ENCODE assay signal across 35 cellular contexts in genomic region chr2:62991605-62992004, GRCh38. TPM values are rescaled to one million over a fixed set of nuclear protein-coding genes. Genes with fewer than 3 reads are reported as not detected.
"Had no signal": no experiment of that assay in that cellular context is flagged by ENCODE, and none has a peak within 500 bp of the region (broad histone marks: within the 10 kb centered on the region; RNA-seq: fewer than 3 reads in every experiment).

No MANE protein-coding gene starts in this region.

- H3K4me2 ChIP-seq: SK-N-SH had no signal

- ATAC-seq: activated CD4-positive, alpha-beta T cell treated with anti-CD3 and anti-CD28 coated beads for 36 hours; activated CD4-positive, CD25-positive, alpha-beta regulatory T cell treated with anti-CD3 and anti-CD28 coated beads, Interleukin-2, amount 50 U/mL, for 24 hours; activated naive CD8-positive, alpha-beta T cell treated with anti-CD3 and anti-CD28 coated beads, Interleukin-2, amount 50 U/mL, for 24 hours; PC-3 had no signal

- H3K27me3 Mint-ChIP-seq: activated CD4-positive, alpha-beta memory T cell treated with anti-CD3 and anti-CD28 coated beads for 36 hours; activated CD4-positive, alpha-beta T cell treated with anti-CD3 and anti-CD28 coated beads for 36 hours; activated naive CD4-positive, alpha-beta T cell treated with anti-CD3 and anti-CD28 coated beads, Interleukin-2, amount 10 ng/mL, durations not matched to agents 7 days and 5 days; activated naive CD8-positive, alpha-beta T cell; activated naive CD8-positive, alpha-beta T cell treated with anti-CD3 and anti-CD28 coated beads, Interleukin-2, amount 50 U/mL, for 24 hours; IgD-negative memory B cell had no signal

- H3K4me3 Mint-ChIP-seq: activated CD4-positive, alpha-beta memory T cell treated with anti-CD3 and anti-CD28 coated beads for 36 hours; activated CD4-positive, alpha-beta T cell treated with anti-CD3 and anti-CD28 coated beads for 36 hours; activated naive CD4-positive, alpha-beta T cell treated with anti-CD3 and anti-CD28 coated beads, Interleukin-2, amount 10 ng/mL, durations not matched to agents 7 days and 5 days; activated naive CD8-positive, alpha-beta T cell; activated naive CD8-positive, alpha-beta T cell treated with anti-CD3 and anti-CD28 coated beads, Interleukin-2, amount 50 U/mL, for 24 hours; IgD-negative memory B cell; T-helper 1 cell treated with Interleukin-12 subunit alpha and Interleukin-12 subunit beta and Interleukin-4 antibody, amounts not matched to agents 30 μg/mL and 1 μg/mL, for 36 hours; T-helper 2 cell treated with Interferon-gamma antibody and Interleukin-4, amounts not matched to agents 5 μg/mL and 100 μg/mL, for 36 hours had no signal

- H3K27me3 ChIP-seq: brain microvascular endothelial cell, MG63, Peyer's patch, SJSA1 had no signal

- H3K4me1 ChIP-seq: Peyer's patch, SJSA1 had no signal

- H3K9me3 ChIP-seq: MG63, Peyer's patch, SJSA1, SK-N-SH had no signal

- H3K4me1 Mint-ChIP-seq: activated CD4-positive, alpha-beta T cell treated with anti-CD3 and anti-CD28 coated beads for 36 hours; activated naive CD4-positive, alpha-beta T cell treated with anti-CD3 and anti-CD28 coated beads, Interleukin-2, amount 10 ng/mL, durations not matched to agents 7 days and 5 days; activated naive CD8-positive, alpha-beta T cell treated with anti-CD3 and anti-CD28 coated beads, Interleukin-2, amount 50 U/mL, for 24 hours; IgD-negative memory B cell had no signal

- H3K9ac ChIP-seq: SK-N-SH had no signal

- H3K36me3 Mint-ChIP-seq: activated naive CD4-positive, alpha-beta T cell treated with anti-CD3 and anti-CD28 coated beads, Interleukin-2, amount 10 ng/mL, durations not matched to agents 7 days and 5 days had no signal

- H3K27ac ChIP-seq: brain microvascular endothelial cell, Peyer's patch, SJSA1 had no signal

- H3K36me3 ChIP-seq: MG63 had no signal

- H3K9me3 Mint-ChIP-seq: activated CD4-positive, alpha-beta memory T cell treated with anti-CD3 and anti-CD28 coated beads for 36 hours; activated naive CD4-positive, alpha-beta T cell treated with anti-CD3 and anti-CD28 coated beads, Interleukin-2, amount 10 ng/mL, durations not matched to agents 7 days and 5 days; activated naive CD8-positive, alpha-beta T cell treated with anti-CD3 and anti-CD28 coated beads, Interleukin-2, amount 50 U/mL, for 24 hours; IgD-negative memory B cell; T-helper 1 cell treated with Interleukin-12 subunit alpha and Interleukin-12 subunit beta and Interleukin-4 antibody, amounts not matched to agents 30 μg/mL and 1 μg/mL, for 36 hours; T-helper 2 cell treated with Interferon-gamma antibody and Interleukin-4, amounts not matched to agents 5 μg/mL and 100 μg/mL, for 36 hours had no signal

- DNase-seq: activated CD4-positive, alpha-beta memory T cell treated with anti-CD3 and anti-CD28 coated beads for 36 hours; activated CD4-positive, alpha-beta T cell treated with anti-CD3 and anti-CD28 coated beads for 36 hours; activated CD4-positive, alpha-beta T cell treated with anti-CD3 and anti-CD28 coated beads, Interleukin-2, amount 50 U/mL, for 1 hour; activated CD8-positive, alpha-beta memory T cell treated with anti-CD3 and anti-CD28 coated beads, Interleukin-2, amount 50 U/mL, for 4 hours; activated effector memory CD4-positive, alpha-beta T cell treated with Interleukin-2 at 50 U/mL for 16 hours; activated naive CD4-positive, alpha-beta T cell treated with anti-CD3 and anti-CD28 coated beads, Interleukin-2, amount 10 ng/mL, durations not matched to agents 7 days and 5 days; activated naive CD8-positive, alpha-beta T cell treated with anti-CD3 and anti-CD28 coated beads, Interleukin-2, amount 50 U/mL, for 24 hours; activated T-cell treated with anti-CD3 and anti-CD28 coated beads for 4 hours; activated T-cell treated with anti-CD3 and anti-CD28 coated beads, Interleukin-2, amount 50 U/mL, for 48 hours; anterior cingulate cortex; brain microvascular endothelial cell; Kasumi-1; KBM-7; MG63; NCI-H1048; NCI-H1436 treated with DMSO at 0.1 percent for 48 hours; NCI-H1694 treated with DMSO at 0.1 percent for 48 hours; NCI-H2029 treated with DMSO at 0.1 percent for 48 hours; NCI-H2107; NCI-H2171; NCI-H510A; NCI-H526; NCI-H748 treated with DMSO at 0.1 percent for 48 hours; NK-92 treated with Interleukin-12 subunit alpha and Interleukin-12 subunit beta, amount 100 ng/mL, for 24 hours; PC-3; Peyer's patch; RPMI8226; SHP77 treated with DMSO at 0.1 percent for 48 hours; SK-N-SH had no signal

- H3K27ac Mint-ChIP-seq: activated CD4-positive, alpha-beta memory T cell treated with anti-CD3 and anti-CD28 coated beads for 36 hours; activated CD4-positive, alpha-beta T cell treated with anti-CD3 and anti-CD28 coated beads for 36 hours; activated naive CD4-positive, alpha-beta T cell treated with anti-CD3 and anti-CD28 coated beads, Interleukin-2, amount 10 ng/mL, durations not matched to agents 7 days and 5 days; activated naive CD8-positive, alpha-beta T cell; activated naive CD8-positive, alpha-beta T cell treated with anti-CD3 and anti-CD28 coated beads, Interleukin-2, amount 50 U/mL, for 24 hours; IgD-negative memory B cell; T-helper 1 cell treated with Interleukin-12 subunit alpha and Interleukin-12 subunit beta and Interleukin-4 antibody, amounts not matched to agents 30 μg/mL and 1 μg/mL, for 36 hours; T-helper 2 cell treated with Interferon-gamma antibody and Interleukin-4, amounts not matched to agents 5 μg/mL and 100 μg/mL, for 36 hours had no signal

- H3K4me3 ChIP-seq: MG63, Peyer's patch, SJSA1 had no signal

RNA-seq across cellular contexts. Expression of gene OTX1, which starts 59.0 kb away (rescaled TPM):
- total RNA-seq: activated CD4-positive, alpha-beta memory T cell treated with anti-CD3 and anti-CD28 coated beads for 36 hours; activated CD4-positive, alpha-beta T cell treated with anti-CD3 and anti-CD28 coated beads for 36 hours; Peyer's patch had no signal
- polyA plus RNA-seq: IgD-negative memory B cell had no signal
